ENCODE assay signal across 14 cellular contexts in the genomic region with DNA sequence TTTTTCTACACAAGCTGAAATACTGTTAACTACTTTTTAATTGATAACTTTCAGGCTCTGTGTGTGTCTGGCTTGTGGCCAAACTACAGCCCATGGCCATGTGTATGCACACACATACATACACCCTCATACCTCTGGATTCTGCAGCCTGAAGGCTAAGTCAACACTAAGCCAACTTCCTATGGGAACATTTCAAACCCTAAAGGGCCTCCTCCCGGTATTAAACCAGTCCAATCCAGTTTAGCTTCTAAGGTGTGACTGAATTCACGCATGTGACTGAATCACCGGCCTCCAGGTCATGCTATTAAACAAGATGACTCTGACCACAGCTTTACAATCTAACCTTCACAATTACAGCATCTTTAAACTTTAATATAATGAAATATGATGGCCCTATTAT. TPM values are rescaled to one million over a fixed set of nuclear protein-coding genes. Genes with fewer than 3 reads are reported as not detected.
DNase-seq lines count a peak whose midpoint lies in the region; ATAC-seq, FAIRE-seq and TF ChIP-seq lines count a peak whose summit lies in the region.
"Had no signal": no experiment of that assay in that cellular context is flagged by ENCODE, and none has a peak within 500 bp of the region (broad histone marks: within the 10 kb centered on the region; RNA-seq: fewer than 3 reads in every experiment).

No MANE protein-coding gene starts in this region.

- H4K20me1 ChIP-seq in SK-N-SH (ENCODE audit: insufficient read depth) (peaks cover 4% of the 10 kb centered on the region; the same call in 1 of the 2 replicates), keratinocyte (ENCODE audit: control insufficient read depth, extremely low read depth, insufficient read depth, low read length) (no peaks in the 10 kb centered on the region)

- intact Hi-C loops in vagina (cut with DNase I), result no loop called here

- FAIRE-seq in keratinocyte (lab: Jason Lieb, UNC), result peak; percentile 97
- FAIRE-seq: small intestine had no signal

- H3F3A ChIP-seq in SK-N-SH (replicated peaks; ENCODE audit: insufficient read depth), result peaks cover 3% of the 10 kb centered on the region

- CTCF ChIA-PET in SK-N-SH (lab: Yijun Ruan, JAX), result interaction anchor here (1.7 to 3.0 kb wide), 2 partner anchors 36 to 188 kb away, joined by 6 to 7 read pairs; no protein-coding TSS in a partner anchor

- no peak for DNase-seq in SK-N-SH
- DNase-seq in SW480 (ENCODE audit: low spot score), result peak; percentile 59
- peak; percentile 96 for DNase-seq in keratinocyte (ENCODE audit: low read depth, low spot score)
- DNase-seq in vagina (ENCODE audit: extremely low spot score in 2 of 2), result no peak
- DNase-seq in NCI-H2029 treated with DMSO at 0.1 percent for 48 hours (lab: John Stamatoyannopoulos, UW), result no peak
- DNase-seq in activated gamma-delta T cell (lab: John Stamatoyannopoulos, UW), result no peak
- DNase-seq: H9, hippocampal formation, NCI-H2107, small intestine had no signal

- no peak overlapping the region for H3K9ac ChIP-seq in SK-N-SH
- H3K9ac ChIP-seq in keratinocyte (ENCODE audit: control insufficient read depth, extremely low read depth, insufficient read depth, low read length), result peak overlapping the region; percentile 73

- dilution Hi-C loops in keratinocyte (cut with MboI; ENCODE audit: extremely low pct_ligation_motif_present, low sequenced_read_pairs), result no loop called here

- TF ChIP-seq RAD21 in SK-N-SH (IDR thresholded peaks at IDR 0.05; ENCODE audit: low read length), result no peak

- POLR2A ChIA-PET in SK-N-SH (lab: Yijun Ruan, JAX), result no interaction called here

- no peaks in the 10 kb centered on the region for H3K9me1 ChIP-seq in keratinocyte (ENCODE audit: control insufficient read depth, extremely low read depth, insufficient read depth, low read length)

- TF ChIP-seq CTCF in SK-N-SH (IDR thresholded peaks at IDR 0.05), result no peak
- no peak for TF ChIP-seq CTCF in keratinocyte (optimal IDR thresholded peaks at IDR 0.05 in 1 of 3, IDR thresholded peaks at IDR 0.05 in 1 of 3, conservative IDR thresholded peaks at IDR 0.05 in 1 of 3; ENCODE audit: extremely low read depth in 1 of 3, insufficient read depth in 2 of 3, low read length in 3 of 3)
- TF ChIP-seq CTCF in vagina (IDR thresholded peaks at IDR 0.05), result no peak

- no peaks in the 10 kb centered on the region for H3K9me2 ChIP-seq in SK-N-SH

- WGBS in SK-N-SH (ENCODE audit: low lambda C conversion rate), result 87% methylated on average over 3 of the region's 3 CpGs

- ATAC-seq in SK-N-SH treated with all-trans-retinoic acid at 6 μM for 48 hours (no peak), HG03354 (IDR thresholded peaks at IDR 0.05; ENCODE audit: poor library complexity, severe bottlenecking, unreplicated experiment) (no peak)
- ATAC-seq: activated CD4-positive, CD25-positive, alpha-beta regulatory T cell treated with anti-CD3 and anti-CD28 coated beads, Interleukin-2, amount 50 U/mL, for 24 hours had no signal

- H3K79me2 ChIP-seq in SK-N-SH (ENCODE audit: insufficient read depth) (peaks cover 84% of the 10 kb centered on the region), keratinocyte (ENCODE audit: control insufficient read depth, insufficient read depth, low read length) (no peaks in the 10 kb centered on the region)

- H3K9me3 ChIP-seq in SK-N-SH, result no peaks in the 10 kb centered on the region
- H3K9me3 ChIP-seq in keratinocyte (ENCODE audit: control insufficient read depth, low read depth, low read length), result no peaks in the 10 kb centered on the region
- H3K9me3 ChIP-seq in vagina, result no peaks in the 10 kb centered on the region

- H3K27ac ChIP-seq in SK-N-SH (ENCODE audit: low read depth in 2 of 2, low read length in 1 of 2) (no peak overlapping the region), keratinocyte (ENCODE audit: control insufficient read depth, insufficient read depth, low read length) (peak overlapping the region; percentile 99), vagina (peak overlapping the region; percentile 20)
- H3K27ac ChIP-seq: cardiac muscle cell had no signal

- no peak overlapping the region for H2AFZ ChIP-seq in SK-N-SH (ENCODE audit: low read depth)
- no peak overlapping the region for H2AFZ ChIP-seq in keratinocyte (ENCODE audit: control insufficient read depth, low read length)

- H3K4me2 ChIP-seq in SK-N-SH (no peak overlapping the region), keratinocyte (ENCODE audit: control insufficient read depth, extremely low read depth, insufficient read depth, low read depth, low read length) (peak overlapping the region; percentile 92)

- H3K27me3 ChIP-seq in SK-N-SH (ENCODE audit: insufficient read depth) (no peaks in the 10 kb centered on the region), keratinocyte (ENCODE audit: control insufficient read depth, extremely low read depth, insufficient read depth, low read length) (no peaks in the 10 kb centered on the region), vagina (no peaks in the 10 kb centered on the region)
- H3K27me3 ChIP-seq: cardiac muscle cell had no signal

- no peak for TF ChIP-seq POLR2A in vagina (IDR thresholded peaks at IDR 0.05)

- H3K4me1 ChIP-seq in SK-N-SH (ENCODE audit: control insufficient read depth in 1 of 2, insufficient read depth in 2 of 2, low read depth in 1 of 2, low read length in 1 of 2) (peaks cover 8 to 20% of the 10 kb centered on the region in 2 experiments; a peak in 3 of 4 replicates), keratinocyte (ENCODE audit: control insufficient read depth, extremely low read depth, insufficient read depth, low read length) (peaks cover 79% of the 10 kb centered on the region), vagina (peaks cover 24% of the 10 kb centered on the region)

- H3K4me3 ChIP-seq in SK-N-SH (ENCODE audit: low read depth in 2 of 2, low read length in 1 of 2) (no peak overlapping the region), keratinocyte (ENCODE audit: control insufficient read depth in 2 of 3, extremely low read depth in 1 of 3, insufficient read depth in 2 of 3, low read depth in 1 of 3, low read length in 3 of 3) (peak overlapping the region in 2 of 3 experiments; percentile 55 to 64), vagina (no peak overlapping the region)
- H3K4me3 ChIP-seq: cardiac muscle cell had no signal

- TF ChIP-seq EP300 in SK-N-SH (IDR thresholded peaks at IDR 0.05; ENCODE audit: borderline replicate concordance in 1 of 2, low read depth in 1 of 2, low read length in 1 of 2), result no peak

- peaks cover 3 to 34% of the 10 kb centered on the region in 2 experiments for H3K36me3 ChIP-seq in SK-N-SH (replicated peaks in 1 of 2; ENCODE audit: control insufficient read depth in 1 of 2, insufficient read depth in 2 of 2, low read length in 1 of 2)
- H3K36me3 ChIP-seq in keratinocyte (ENCODE audit: control insufficient read depth in 2 of 2, extremely low read depth in 1 of 2, insufficient read depth in 2 of 2, low read length in 2 of 2), result no peaks in the 10 kb centered on the region
- no peaks in the 10 kb centered on the region for H3K36me3 ChIP-seq in vagina
- H3K36me3 ChIP-seq: cardiac muscle cell had no signal

TF ChIP-seq in SK-N-SH treated with all-trans-retinoic acid at 6 μM for 48 hours, 23 proteins besides CTCF, POLR2A, EP300 and RAD21 (continues in another document):
- TF ChIP-seq, protein P1, sequence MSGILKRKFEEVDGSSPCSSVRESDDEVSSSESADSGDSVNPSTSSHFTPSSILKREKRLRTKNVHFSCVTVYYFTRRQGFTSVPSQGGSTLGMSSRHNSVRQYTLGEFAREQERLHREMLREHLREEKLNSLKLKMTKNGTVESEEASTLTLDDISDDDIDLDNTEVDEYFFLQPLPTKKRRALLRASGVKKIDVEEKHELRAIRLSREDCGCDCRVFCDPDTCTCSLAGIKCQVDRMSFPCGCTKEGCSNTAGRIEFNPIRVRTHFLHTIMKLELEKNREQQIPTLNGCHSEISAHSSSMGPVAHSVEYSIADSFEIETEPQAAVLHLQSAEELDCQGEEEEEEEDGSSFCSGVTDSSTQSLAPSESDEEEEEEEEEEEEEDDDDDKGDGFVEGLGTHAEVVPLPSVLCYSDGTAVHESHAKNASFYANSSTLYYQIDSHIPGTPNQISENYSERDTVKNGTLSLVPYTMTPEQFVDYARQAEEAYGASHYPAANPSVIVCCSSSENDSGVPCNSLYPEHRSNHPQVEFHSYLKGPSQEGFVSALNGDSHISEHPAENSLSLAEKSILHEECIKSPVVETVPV (CRISPR knock-in tag; IDR thresholded peaks at IDR 0.05), result no peak
- TF ChIP-seq TCF4 (CRISPR knock-in tag; IDR thresholded peaks at IDR 0.05; ENCODE audit: borderline replicate concordance) (no peak), PPARA (CRISPR knock-in tag; IDR thresholded peaks at IDR 0.05; ENCODE audit: borderline replicate concordance) (no peak), ARNTL (CRISPR knock-in tag; IDR thresholded peaks at IDR 0.05; ENCODE audit: borderline replicate concordance, low read depth) (no peak), ZNF8 (CRISPR knock-in tag; IDR thresholded peaks at IDR 0.05) (no peak), SNAI2 (CRISPR knock-in tag; IDR thresholded peaks at IDR 0.05) (no peak), POU6F1 (CRISPR knock-in tag; IDR thresholded peaks at IDR 0.05; ENCODE audit: borderline replicate concordance, low read depth) (no peak), ISL1 (CRISPR knock-in tag; IDR thresholded peaks at IDR 0.05) (no peak), ESRRG (CRISPR knock-in tag; IDR thresholded peaks at IDR 0.05) (no peak)

RNA-seq across cellular contexts. Expression of gene DST, which starts 20.7 kb away (rescaled TPM):
- polyA plus RNA-seq in SK-N-SH (2012; rRNA removed), result 64.3 and 64.5 TPM in 2 replicates
- 52.4 and 54.5 TPM in 2 replicates for polyA plus RNA-seq in SK-N-SH (2012; cell fraction: cytosol; rRNA removed)
- 282 and 332 TPM in 2 replicates for polyA plus RNA-seq in SK-N-SH (2012; cell fraction: nucleus; rRNA removed)
- polyA plus RNA-seq in keratinocyte, result 163 to 525 TPM (median 455 TPM) in 3 replicates
- 960 TPM for polyA plus RNA-seq in keratinocyte (2011; ENCODE audit: low read depth)
- 166 and 296 TPM in 2 replicates for polyA plus RNA-seq in keratinocyte (2011; cell fraction: cytosol; rRNA removed)
- polyA plus RNA-seq in keratinocyte (2011; cell fraction: nucleus; rRNA removed), result 597 and 675 TPM in 2 replicates
- polyA plus RNA-seq in keratinocyte (2012; ENCODE audit: low replicate concordance), result 182 and 442 TPM in 2 replicates
- 146 to 1,560 TPM (median 1,338 TPM) in 3 replicates for polyA minus RNA-seq in keratinocyte
- 516 TPM for polyA minus RNA-seq in keratinocyte (2011; cell fraction: cytosol; rRNA and poly(A)+ RNA removed)
- 893 and 2,335 TPM in 2 replicates for polyA minus RNA-seq in keratinocyte (2011; cell fraction: nucleus; rRNA and poly(A)+ RNA removed)
- total RNA-seq in vagina, result 460 TPM

Comparison
In these comparisons a context has a peak if more than half of its experiments do, and no peak if none do; other contexts are left out.
1. DNase-seq: peak in SW480 (single experiment) and keratinocyte (single experiment); none in SK-N-SH (single experiment), vagina (0 of 2), NCI-H2029 treated with DMSO at 0.1 percent for 48 hours (single experiment) and activated gamma-delta T cell (single experiment).
2. H3K27ac ChIP-seq: peak in keratinocyte (single experiment) and vagina (single experiment); none in SK-N-SH (0 of 2).
3. H3K4me3 ChIP-seq: peak in keratinocyte (2 of 3); none in SK-N-SH (0 of 2) and vagina (0 of 2).